6 cellular contexts compared by ENCODE assay signal in genomic region chr3:190641564-190641963, GRCh38.
"Had no signal": no experiment of that assay in that cellular context is flagged by ENCODE, and none has a peak within 500 bp of the region (broad histone marks: within the 10 kb centered on the region; RNA-seq: fewer than 3 reads in every experiment).

No MANE protein-coding gene starts in this region.

- H3K27ac Mint-ChIP-seq: IgD-negative memory B cell had no signal

- DNase-seq: GM23248, GOT3, H9, HCEC 1CT had no signal

- H3K4me1 Mint-ChIP-seq: IgD-negative memory B cell had no signal

- H3K9ac ChIP-seq: GM23248 had no signal

- H2AFZ ChIP-seq: GM23248 had no signal

- H3K4me3 Mint-ChIP-seq: H9, IgD-negative memory B cell had no signal

- H3K9me3 Mint-ChIP-seq: H9, IgD-negative memory B cell had no signal

- H3K27ac ChIP-seq: GM23248 had no signal

- H3K4me3 ChIP-seq: GM23248 had no signal

- FAIRE-seq: HTR-8/SVneo had no signal

- H3K27me3 Mint-ChIP-seq: IgD-negative memory B cell had no signal
